In the genomic region with DNA sequence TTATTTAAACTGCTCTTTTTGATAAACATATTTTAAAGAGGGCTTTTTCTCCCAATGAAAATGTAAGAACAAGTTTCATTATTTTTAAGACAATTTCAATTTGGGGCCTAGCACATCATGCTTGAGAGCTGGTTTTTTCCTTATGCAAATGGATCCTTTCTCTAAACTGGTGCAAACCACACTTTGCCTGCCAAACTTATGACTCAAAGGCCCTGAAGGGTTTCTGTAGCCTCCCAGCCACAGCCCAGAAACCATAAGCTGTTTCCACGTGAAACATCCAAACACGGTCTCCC, we compare ENCODE assay signal across 8 cellular contexts. TPM values are rescaled to one million over a fixed set of nuclear protein-coding genes. Genes with fewer than 3 reads are reported as not detected.
DNase-seq lines count a peak whose midpoint lies in the region; ATAC-seq and TF ChIP-seq lines count a peak whose summit lies in the region.

No MANE protein-coding gene starts in this region.

- no peaks in the 10 kb centered on the region for H3K27me3 Mint-ChIP-seq in activated T-cell treated with anti-CD3 and anti-CD28 coated beads, Interleukin-2, amount 50 U/mL, for 4 hours (ENCODE audit: low read depth)
- no peaks in the 10 kb centered on the region for H3K27me3 Mint-ChIP-seq in activated naive CD8-positive, alpha-beta T cell treated with anti-CD3 and anti-CD28 coated beads, Interleukin-2, amount 50 U/mL, for 24 hours

- no peaks in the 10 kb centered on the region for H3K36me3 Mint-ChIP-seq in activated T-cell treated with anti-CD3 and anti-CD28 coated beads, Interleukin-2, amount 50 U/mL, for 4 hours (ENCODE audit: insufficient read depth)
- H3K36me3 Mint-ChIP-seq in activated naive CD8-positive, alpha-beta T cell treated with anti-CD3 and anti-CD28 coated beads, Interleukin-2, amount 50 U/mL, for 24 hours (ENCODE audit: low read depth), result peaks cover 7% of the 10 kb centered on the region

- H3K27ac ChIP-seq in left lung (peak overlapping the region; percentile 14 to 60), thyroid gland (peak overlapping the region; percentile 47 to 68 (median 56))

- no peak for ATAC-seq in activated T-cell treated with anti-CD3 and anti-CD28 coated beads, Interleukin-2, amount 50 U/mL, for 4 hours
- no peak for ATAC-seq in activated naive CD8-positive, alpha-beta T cell treated with anti-CD3 and anti-CD28 coated beads, Interleukin-2, amount 50 U/mL, for 24 hours
- ATAC-seq in left lung (no peak), HG03432 (IDR thresholded peaks at IDR 0.05; ENCODE audit: unreplicated experiment) (no peak)

- H3K27ac Mint-ChIP-seq in activated naive CD8-positive, alpha-beta T cell treated with anti-CD3 and anti-CD28 coated beads, Interleukin-2, amount 50 U/mL, for 24 hours, result peak overlapping the region; percentile 94

- no peaks in the 10 kb centered on the region for H3K9me3 Mint-ChIP-seq in activated T-cell treated with anti-CD3 and anti-CD28 coated beads, Interleukin-2, amount 50 U/mL, for 4 hours
- H3K9me3 Mint-ChIP-seq in activated naive CD8-positive, alpha-beta T cell treated with anti-CD3 and anti-CD28 coated beads, Interleukin-2, amount 50 U/mL, for 24 hours, result no peaks in the 10 kb centered on the region

- H3K4me3 ChIP-seq in left lung (peak overlapping the region in 1 of 2 donors; percentile 69), thyroid gland (replicated peaks in 1 of 3) (no peak overlapping the region)

- H3K27me3 ChIP-seq in left lung (no peaks in the 10 kb centered on the region), thyroid gland (no peaks in the 10 kb centered on the region)

- H3K36me3 ChIP-seq in left lung (no peaks in the 10 kb centered on the region), thyroid gland (no peaks in the 10 kb centered on the region)

- peak overlapping the region; percentile 96 for H3K4me3 Mint-ChIP-seq in activated T-cell treated with anti-CD3 and anti-CD28 coated beads, Interleukin-2, amount 50 U/mL, for 4 hours
- peak overlapping the region; percentile 93 for H3K4me3 Mint-ChIP-seq in activated naive CD8-positive, alpha-beta T cell treated with anti-CD3 and anti-CD28 coated beads, Interleukin-2, amount 50 U/mL, for 24 hours

- H3K4me1 Mint-ChIP-seq in activated T-cell treated with anti-CD3 and anti-CD28 coated beads, Interleukin-2, amount 50 U/mL, for 4 hours (ENCODE audit: low read depth), result peaks cover 29% of the 10 kb centered on the region
- peaks cover 41% of the 10 kb centered on the region for H3K4me1 Mint-ChIP-seq in activated naive CD8-positive, alpha-beta T cell treated with anti-CD3 and anti-CD28 coated beads, Interleukin-2, amount 50 U/mL, for 24 hours

- H3K4me1 ChIP-seq in left lung (peaks cover 4 to 18% of the 10 kb centered on the region in 2 donors), thyroid gland (peaks cover 0 to 11% of the 10 kb centered on the region in 2 donors)

- TF ChIP-seq POLR2A in thyroid gland (IDR thresholded peaks at IDR 0.05), result no peak

- H3K9me3 ChIP-seq in left lung (no peaks in the 10 kb centered on the region), thyroid gland (no peaks in the 10 kb centered on the region)

- no peak for DNase-seq in activated T-cell treated with anti-CD3 and anti-CD28 coated beads, Interleukin-2, amount 50 U/mL, for 4 hours
- no peak for DNase-seq in activated T-cell treated with anti-CD3 and anti-CD28 coated beads, Interleukin-2, amount 50 U/mL, for 1 hour
- DNase-seq in activated naive CD8-positive, alpha-beta T cell treated with anti-CD3 and anti-CD28 coated beads, Interleukin-2, amount 50 U/mL, for 24 hours, result no peak
- DNase-seq in left lung, result no peak
- DNase-seq in thyroid gland, result no peak
- no peak for DNase-seq in stimulated activated CD4-positive, alpha-beta T cell treated with anti-CD3 and anti-CD28 coated beads, Interleukin-4, amount 100 ng/mL, for 24 hours
- no peak for DNase-seq in NCI-H2081 treated with DMSO at 0.1 percent for 48 hours (lab: John Stamatoyannopoulos, UW)

- intact Hi-C loops in left lung (cut with DNase I) (no loop called here), thyroid gland (cut with DNase I) (no loop called here)

- TF ChIP-seq CTCF in left lung (IDR thresholded peaks at IDR 0.05) (no peak), thyroid gland (IDR thresholded peaks at IDR 0.05) (no peak)

- 0 to 3% methylated on average over 2 of the region's 2 CpGs for WGBS in thyroid gland, 2 donors

RNA-seq across cellular contexts. Expression of a gene that starts 0.5 kb away (rescaled TPM):
- total RNA-seq in activated T-cell treated with anti-CD3 and anti-CD28 coated beads, Interleukin-2, amount 50 U/mL, for 4 hours, result 10 to 100 TPM; 15.2 to 19.1 (median 18.0) TPM
- total RNA-seq in left lung (10 to 100 TPM; 11.0 TPM), thyroid gland (10 to 100 TPM; 14.0 to 28.8 (median 20.1) TPM)
